23 cellular contexts compared by ENCODE assay signal in the genomic region with DNA sequence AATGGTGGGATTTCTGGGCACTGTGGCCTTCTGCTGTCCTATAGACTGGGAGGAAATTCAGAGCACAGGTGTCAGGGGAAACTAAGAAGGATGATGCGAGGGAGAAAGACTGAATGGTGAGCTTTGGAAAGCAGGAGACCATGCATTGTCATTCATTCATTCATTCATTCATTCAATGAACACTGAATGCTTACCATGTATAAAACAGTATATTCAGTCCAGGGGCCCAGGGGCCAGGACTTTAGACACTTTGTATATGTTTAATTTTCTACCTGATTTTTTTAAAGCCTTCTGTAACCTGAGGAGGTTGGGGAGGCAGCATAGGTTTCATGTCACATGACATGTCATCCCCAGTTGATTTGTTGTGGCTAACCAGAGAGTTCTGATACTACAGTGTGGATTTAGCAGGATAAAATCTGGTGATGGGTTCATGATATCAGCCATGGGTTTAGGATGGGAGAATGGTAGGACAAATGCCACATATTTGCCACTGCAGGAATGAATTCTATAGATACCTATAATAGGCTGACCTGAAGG.
"Had no signal": no experiment of that assay in that cellular context is flagged by ENCODE, and none has a peak within 500 bp of the region (broad histone marks: within the 10 kb centered on the region; RNA-seq: fewer than 3 reads in every experiment).

No MANE protein-coding gene starts in this region.

- H3K9me3 ChIP-seq: body of pancreas had no signal

- H3K4me3 ChIP-seq: body of pancreas, PC-9 had no signal

- H3K9me3 Mint-ChIP-seq: activated B cell treated with CpG ODN at 0.5 μM for 24 hours; activated CD4-positive, alpha-beta memory T cell treated with anti-CD3 and anti-CD28 coated beads, Interleukin-2, amount 10 ng/mL, durations not matched to agents 7 days and 5 days; activated naive CD4-positive, alpha-beta T cell treated with anti-CD3 and anti-CD28 coated beads for 36 hours; activated T-helper 17 cell treated with anti-CD3 and anti-CD28 coated beads, Interleukin-2, amount 50 U/mL, for 72 hours; T-cell had no signal

- H3K36me3 Mint-ChIP-seq: T-cell had no signal

- H3K4me1 Mint-ChIP-seq: activated T-helper 17 cell treated with anti-CD3 and anti-CD28 coated beads, Interleukin-2, amount 50 U/mL, for 72 hours; T-cell had no signal

- H3K4me3 Mint-ChIP-seq: activated B cell treated with CpG ODN at 0.5 μM for 24 hours; activated CD4-positive, alpha-beta memory T cell treated with anti-CD3 and anti-CD28 coated beads, Interleukin-2, amount 10 ng/mL, durations not matched to agents 7 days and 5 days; activated naive CD4-positive, alpha-beta T cell treated with anti-CD3 and anti-CD28 coated beads for 36 hours; activated T-helper 17 cell treated with anti-CD3 and anti-CD28 coated beads, Interleukin-2, amount 50 U/mL, for 72 hours; T-cell had no signal

- ATAC-seq: activated T-helper 17 cell treated with anti-CD3 and anti-CD28 coated beads, Interleukin-2, amount 50 U/mL, for 72 hours; body of pancreas; T-cell had no signal

- H3K27ac Mint-ChIP-seq: activated B cell treated with CpG ODN at 0.5 μM for 24 hours; activated CD4-positive, alpha-beta memory T cell treated with anti-CD3 and anti-CD28 coated beads, Interleukin-2, amount 10 ng/mL, durations not matched to agents 7 days and 5 days; activated naive CD4-positive, alpha-beta T cell treated with anti-CD3 and anti-CD28 coated beads for 36 hours; activated T-helper 17 cell treated with anti-CD3 and anti-CD28 coated beads, Interleukin-2, amount 50 U/mL, for 72 hours; T-cell had no signal

- H3K27me3 ChIP-seq: body of pancreas had no signal

- H3K27ac ChIP-seq: body of pancreas, PC-9 had no signal

- DNase-seq: activated B cell treated with CpG ODN at 0.5 μM for 24 hours; activated CD4-positive, alpha-beta memory T cell treated with anti-CD3 and anti-CD28 coated beads, Interleukin-2, amount 10 ng/mL, durations not matched to agents 7 days and 5 days; activated CD4-positive, alpha-beta T cell treated with anti-CD3 and anti-CD28 coated beads, Interleukin-2, amount 50 U/mL, for 1 hour; activated gamma-delta T cell; activated naive CD4-positive, alpha-beta T cell treated with anti-CD3 and anti-CD28 coated beads for 36 hours; activated T-cell treated with anti-CD3 and anti-CD28 coated beads for 4 hours; activated T-cell treated with anti-CD3 and anti-CD28 coated beads, Interleukin-2, amount 50 U/mL, for 48 hours; body of pancreas; central memory CD4-positive, alpha-beta T cell; KG1; NCI-H1048; NCI-H146; NCI-H187 treated with DMSO at 0.1 percent for 48 hours; NCI-H2081 treated with DMSO at 0.1 percent for 48 hours; NCI-H2171; NCI-H226; NCI-H69; NK-92 treated with Interleukin-12 subunit alpha and Interleukin-12 subunit beta, amount 100 ng/mL, for 24 hours; PC-9; SIG-M5; T-cell; T1000 had no signal

- H3K4me1 ChIP-seq: body of pancreas had no signal
